ENCODE assay signal across 8 cellular contexts in the genomic region with DNA sequence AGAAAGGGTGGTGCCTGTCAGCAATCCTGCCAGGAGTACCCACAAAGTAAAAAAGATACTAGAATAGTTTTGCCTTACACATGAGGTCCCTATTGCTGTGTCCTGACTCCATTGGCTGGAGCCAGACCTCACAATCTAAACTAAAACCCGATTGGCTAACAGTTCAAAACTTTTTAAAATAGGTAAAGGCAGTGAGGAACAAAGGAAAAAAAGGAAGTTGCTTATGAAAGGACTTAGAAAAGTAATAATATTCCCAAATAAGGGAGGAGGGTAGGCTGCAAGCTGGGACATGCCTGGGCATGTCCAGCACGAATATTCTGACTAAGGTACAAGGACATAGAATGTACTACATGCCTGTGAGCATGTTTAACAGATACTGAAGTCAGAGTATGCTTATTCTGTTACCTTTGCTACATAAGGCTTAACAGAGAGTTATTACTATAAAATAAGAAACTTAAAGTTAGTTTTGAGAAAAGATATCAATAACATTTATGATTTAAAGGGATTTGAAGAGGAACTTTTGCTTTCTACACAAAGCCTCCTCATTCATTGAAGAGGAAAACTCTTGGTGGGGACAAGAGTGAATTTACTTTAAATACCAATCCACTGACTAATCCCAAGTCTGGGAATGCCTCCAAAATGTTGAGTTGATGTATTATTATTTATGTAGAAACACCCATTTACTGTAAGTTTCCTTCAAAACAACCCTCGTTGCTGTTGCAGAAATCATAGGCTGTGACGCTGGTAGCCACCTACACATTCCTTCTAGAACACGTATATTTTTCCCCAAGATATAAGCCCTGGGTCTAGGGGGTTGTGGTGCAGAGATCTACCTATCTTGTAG. TPM values are rescaled to one million over a fixed set of nuclear protein-coding genes. Genes with fewer than 3 reads are reported as not detected.
DNase-seq lines count a peak whose midpoint lies in the region; ATAC-seq, FAIRE-seq and TF ChIP-seq lines count a peak whose summit lies in the region.

No MANE protein-coding gene starts in this region.

- H3K14ac ChIP-seq in H1 (ENCODE audit: insufficient read length): no peak overlapping the region

- ATAC-seq in GM21526 (IDR thresholded peaks at IDR 0.05; ENCODE audit: low FRiP score, unreplicated experiment): no peak

- H3K27ac Mint-ChIP-seq in Calu3 (ENCODE audit: unreplicated experiment): peak overlapping the region; percentile 82
- H3K27ac Mint-ChIP-seq in nephron: peak overlapping the region; percentile 91 to 99 (median 98)

- FAIRE-seq in H1 (lab: Jason Lieb, UNC): no peak

- peak overlapping the region; percentile 86; the same call in 1 of the 2 replicates for H2BK5ac ChIP-seq in H1 (ENCODE audit: low read depth, low read length)

- BruUV-seq in Calu3 (replicated peaks; lab: Mats Ljungman, UMichigan): no TSS peak

- H3K18ac ChIP-seq in H1 (ENCODE audit: extremely low read depth, low read length): 0 out of 2 replicates have a peak overlapping the region, but pooled peaks have one; percentile 62

- no peak for TF ChIP-seq POLR2A in H1 (IDR thresholded peaks at IDR 0.05; ENCODE audit: control extremely low read depth in 1 of 2, low read depth in 2 of 2, low read length in 2 of 2)

- no peaks in the 10 kb centered on the region for H3K27me3 Mint-ChIP-seq in Calu3 (ENCODE audit: unreplicated experiment)
- H3K27me3 Mint-ChIP-seq in nephron (ENCODE audit: low read depth): no peaks in the 10 kb centered on the region

- H3K4ac ChIP-seq in H1 (replicated peaks; ENCODE audit: insufficient read length, low read depth, low read length): peak overlapping the region; percentile 98

- H3K4me3 Mint-ChIP-seq in Calu3 (ENCODE audit: low read depth, unreplicated experiment) (peak overlapping the region; percentile 36), nephron (peak overlapping the region in 2 of 3 experiments; percentile 53 to 68)

- DNase-seq in Calu3 (peak; percentile 29), NCI-H69 (lab: John Stamatoyannopoulos, UW) (peak; percentile 56), H1 (ENCODE audit: low read depth in 1 of 2, low spot score in 2 of 2) (no peak), NCI-H128 (lab: John Stamatoyannopoulos, UW; ENCODE audit: unreplicated experiment) (no peak), retina (no peak)
- DNase-seq in stimulated activated CD4-positive, alpha-beta T cell treated with anti-CD3 and anti-CD28 coated beads, Interleukin-4, amount 100 ng/mL, for 4 hours: no peak

- no peaks in the 10 kb centered on the region for H3K79me1 ChIP-seq in H1 (ENCODE audit: low read depth, low read length)

- peak overlapping the region; percentile 90; the same call in 1 of the 2 replicates for H2BK12ac ChIP-seq in H1 (ENCODE audit: low read depth, low read length)

- no peaks in the 10 kb centered on the region for H3K23me2 ChIP-seq in H1 (ENCODE audit: low read depth, low read length)

- no peak overlapping the region for H4K8ac ChIP-seq in H1 (ENCODE audit: extremely low read depth, insufficient read depth, low read length)

- intact Hi-C loops in Calu3 (cut with micrococcal nuclease; ENCODE audit: unreplicated experiment): no loop called here

- POLR2A ChIA-PET in H1 (lab: Charles Lee; ENCODE audit: partially characterized antibody): no interaction called here

- H2BK20ac ChIP-seq in H1 (ENCODE audit: low read length): peak overlapping the region; percentile 87; the same call in 1 of the 2 replicates

- H3K36me3 Mint-ChIP-seq in Calu3 (ENCODE audit: insufficient read depth, unreplicated experiment) (no peaks in the 10 kb centered on the region), nephron (ENCODE audit: low read depth) (peaks cover 22% of the 10 kb centered on the region)

- peaks cover 39% of the 10 kb centered on the region for H3K4me1 Mint-ChIP-seq in Calu3 (ENCODE audit: low read depth, unreplicated experiment)
- H3K4me1 Mint-ChIP-seq in nephron: peaks cover 30% of the 10 kb centered on the region

- H3K9me3 Mint-ChIP-seq in Calu3 (ENCODE audit: low read depth, unreplicated experiment) (no peaks in the 10 kb centered on the region), nephron (no peaks in the 10 kb centered on the region)

- CTCF ChIA-PET in Calu3 (lab: Charles Lee): no interaction called here
- CTCF ChIA-PET in H1 (lab: Charles Lee; ENCODE audit: partially characterized antibody): no interaction called here

- H3K79me2 ChIP-seq in H1 (ENCODE audit: control insufficient read depth in 1 of 2, insufficient read depth in 2 of 2, low read length in 2 of 2): no peaks in the 10 kb centered on the region

- H3K9me3 ChIP-seq in H1 (ENCODE audit: insufficient read depth in 2 of 2, low read depth in 1 of 2, low read length in 1 of 2): no peaks in the 10 kb centered on the region

- H4K5ac ChIP-seq in H1 (ENCODE audit: insufficient read length, low read depth, low read length): peak overlapping the region; percentile 19

- H4K20me1 ChIP-seq in H1 (replicated peaks in 1 of 2; ENCODE audit: control insufficient read depth in 1 of 2, insufficient read depth in 2 of 2, low read length in 2 of 2): no peaks in the 10 kb centered on the region

- H3K56ac ChIP-seq in H1 (replicated peaks; ENCODE audit: insufficient read length, low read depth, low read length): no peak overlapping the region

- no peak for TF ChIP-seq RAD21 in H1 (IDR thresholded peaks at IDR 0.05 in 1 of 2, conservative IDR thresholded peaks at IDR 0.05 in 1 of 2; ENCODE audit: low read depth in 2 of 2, low read length in 2 of 2)

- H3K4me2 ChIP-seq in H1 (ENCODE audit: insufficient read depth in 1 of 2, low read depth in 2 of 2, low read length in 2 of 2): no peak overlapping the region

- no peak overlapping the region for H2AK5ac ChIP-seq in H1 (ENCODE audit: low read depth, low read length)

- no peaks in the 10 kb centered on the region for H3K27me3 ChIP-seq in H1 (replicated peaks in 1 of 4; ENCODE audit: control insufficient read depth in 3 of 4, extremely low read depth in 1 of 4, insufficient read depth in 3 of 4, low read length in 3 of 4)

- H2BK15ac ChIP-seq in H1 (ENCODE audit: low read length): no peak overlapping the region

- no peaks in the 10 kb centered on the region for H3K36me3 ChIP-seq in H1 (ENCODE audit: control insufficient read depth in 2 of 4, insufficient read depth in 4 of 4, low read length in 3 of 4)

- H2BK120ac ChIP-seq in H1 (replicated peaks; ENCODE audit: low read depth, low read length): peak overlapping the region; percentile 99

- no peak for TF ChIP-seq CTCF in Calu3 (IDR thresholded peaks at IDR 0.05; ENCODE audit: unreplicated experiment)
- no peak for TF ChIP-seq CTCF in H1 (IDR thresholded peaks at IDR 0.05; ENCODE audit: control extremely low read depth in 1 of 3, insufficient read depth in 1 of 3, low read depth in 1 of 3, low read length in 3 of 3)
- no peak for TF ChIP-seq CTCF in nephron (IDR thresholded peaks at IDR 0.05; ENCODE audit: unreplicated experiment in 3 of 3)

- no peak overlapping the region for H3K27ac ChIP-seq in H1 (ENCODE audit: low read depth, low read length)

- no peak overlapping the region for H3K9ac ChIP-seq in H1 (replicated peaks in 1 of 4; ENCODE audit: extremely low read depth in 1 of 4, low read depth in 3 of 4, low read length in 3 of 4)

- H3K4me3 ChIP-seq in H1 (ENCODE audit: extremely low read depth in 1 of 4, insufficient read depth in 2 of 4, low read depth in 3 of 4, low read length in 4 of 4): no peak overlapping the region

- H2AFZ ChIP-seq in H1 (ENCODE audit: low read length): peak overlapping the region; percentile 84; the same call in 1 of the 2 replicates

- no peak overlapping the region for H3K23ac ChIP-seq in H1 (ENCODE audit: insufficient read length)

- H3K4me1 ChIP-seq in H1 (replicated peaks in 1 of 4; ENCODE audit: control insufficient read depth in 3 of 4, insufficient read depth in 4 of 4, low read length in 3 of 4): no peaks in the 10 kb centered on the region; a peak in 1 of 7 replicates

- 85% methylated on average over 5 of the region's 5 CpGs; no CpG with 5 or more reads in 1 of the 2 experiments for WGBS in H1 (ENCODE audit: extremely low coverage in 1 of 2, insufficient coverage in 1 of 2, insufficient read length in 1 of 2, insufficient replicate concordance in 2 of 2, low coverage in 1 of 2, low lambda C conversion rate in 2 of 2, missing lambda C conversion rate in 1 of 2), 2 experiments

- TF ChIP-seq EP300 in H1 (IDR thresholded peaks at IDR 0.05; ENCODE audit: borderline replicate concordance in 1 of 2, low read depth in 2 of 2, low read length in 2 of 2): no peak

- no peak overlapping the region for H4K91ac ChIP-seq in H1 (replicated peaks; ENCODE audit: insufficient read length, low read length)

TF ChIP-seq in H1, 55 proteins besides CTCF, POLR2A, EP300 and RAD21 (continues in another document):
- no peak for TF ChIP-seq E2F6 (IDR thresholded peaks at IDR 0.05)
- TF ChIP-seq SIX5 (IDR thresholded peaks at IDR 0.05; ENCODE audit: low read depth, low read length): no peak
- TF ChIP-seq JUND (IDR thresholded peaks at IDR 0.05; ENCODE audit: low read length): no peak
- TF ChIP-seq CHD1 (IDR thresholded peaks at IDR 0.05; ENCODE audit: low read depth, low read length): no peak
- TF ChIP-seq ZNF274 (IDR thresholded peaks at IDR 0.05; ENCODE audit: borderline replicate concordance, extremely low read depth, low read length): no peak
- no peak for TF ChIP-seq TBP (IDR thresholded peaks at IDR 0.05; ENCODE audit: low read depth, low read length)
- no peak for TF ChIP-seq CHD2 (IDR thresholded peaks at IDR 0.05; ENCODE audit: low read length)
- TF ChIP-seq TAF7 (optimal IDR thresholded peaks at IDR 0.05; ENCODE audit: borderline replicate concordance, low read depth, low read length): no peak
- no peak for TF ChIP-seq CREB1 (IDR thresholded peaks at IDR 0.05)
- no peak for TF ChIP-seq SAP30 (IDR thresholded peaks at IDR 0.05; ENCODE audit: insufficient read depth, insufficient replicate concordance, low read length)
- TF ChIP-seq HDAC6 (IDR thresholded peaks at IDR 0.05; ENCODE audit: low read depth, low read length): no peak

RNA-seq across cellular contexts. Expression of gene MTHFD1L, which starts 8.2 kb away (rescaled TPM):
- total RNA-seq in Calu3 (2022): 37.2 and 47.8 TPM in 2 replicates
- total RNA-seq in H1 (2021; fragmentation: NEBNext Ultra II Directional; extraction: Animal tissue kit (Norgen Biotek cat#: 25700)): 104 and 105 TPM in 2 replicates
- polyA plus RNA-seq in H1 (2011; rRNA removed): 26.3 and 29.2 TPM in 2 replicates
- polyA plus RNA-seq in H1 (2011; cell fraction: cytosol; rRNA removed): 32.1 TPM
- 32.1 TPM for polyA plus RNA-seq in H1 (2011; cell fraction: nucleus; rRNA removed)
- 57.6 to 75.9 TPM (median 64.8 TPM) in 4 replicates for polyA plus RNA-seq in H1 (2012, experiment 1 of 2)
- polyA plus RNA-seq in H1 (2012, experiment 2 of 2): 41.3 TPM
- polyA plus RNA-seq in H1 (2013, experiment 1 of 2): 43.7 TPM
- 43.9 TPM for polyA plus RNA-seq in H1 (2013, experiment 2 of 2)
- 56.7 and 64.4 TPM in 2 replicates for polyA minus RNA-seq in H1 (2011; rRNA and poly(A)+ RNA removed)
- 40.2 TPM for polyA minus RNA-seq in H1 (2011; cell fraction: cytosol; rRNA and poly(A)+ RNA removed)
- polyA minus RNA-seq in H1 (2011; cell fraction: nucleus; rRNA and poly(A)+ RNA removed): 74.9 TPM

Comparison
In these comparisons a context has a peak if more than half of its experiments do, and no peak if none do; other contexts are left out.
1. DNase-seq: peak in Calu3 (single experiment) and NCI-H69 (single experiment); none in H1 (0 of 2), stimulated activated CD4-positive, alpha-beta T cell treated with anti-CD3 and anti-CD28 coated beads, Interleukin-4, amount 100 ng/mL, for 4 hours (0 of 2), NCI-H128 (single experiment) and retina (single experiment).